9 cellular contexts compared by ENCODE assay signal in genomic region chr6:80605165-80605989, GRCh38.
DNase-seq lines count a peak whose midpoint lies in the region; ATAC-seq and TF ChIP-seq lines count a peak whose summit lies in the region.
"Had no signal": no experiment of that assay in that cellular context is flagged by ENCODE, and none has a peak within 500 bp of the region (broad histone marks: within the 10 kb centered on the region; RNA-seq: fewer than 3 reads in every experiment).

No MANE protein-coding gene starts in this region.

- H3K4me3 ChIP-seq in OCI-LY1 (ENCODE audit: low read depth, low read length, poor library complexity, severe bottlenecking): no peak overlapping the region

- TF ChIP-seq CTCF in OCI-LY1 (IDR thresholded peaks at IDR 0.05; ENCODE audit: low read length): peak; percentile 60
- peak; percentile 68 for TF ChIP-seq CTCF in endothelial cell (IDR thresholded peaks at IDR 0.05; ENCODE audit: unreplicated experiment)
- TF ChIP-seq CTCF in osteocyte (IDR thresholded peaks at IDR 0.05): peak; percentile 75

- no peaks in the 10 kb centered on the region for H3K79me2 ChIP-seq in OCI-LY1 (ENCODE audit: insufficient read depth, low read length)

- no peak overlapping the region for H2AFZ ChIP-seq in OCI-LY1 (ENCODE audit: low read length)

- H3K9me3 Mint-ChIP-seq in endothelial cell (ENCODE audit: unreplicated experiment): no peaks in the 10 kb centered on the region
- no peaks in the 10 kb centered on the region for H3K9me3 Mint-ChIP-seq in osteocyte (ENCODE audit: unreplicated experiment)
- H3K9me3 Mint-ChIP-seq: CD8-positive, alpha-beta memory T cell had no signal

- H3K27ac Mint-ChIP-seq in endothelial cell (ENCODE audit: unreplicated experiment) (no peak overlapping the region), osteocyte (ENCODE audit: unreplicated experiment) (no peak overlapping the region)
- H3K27ac Mint-ChIP-seq: CD8-positive, alpha-beta memory T cell had no signal

- H3K4me1 Mint-ChIP-seq in endothelial cell (ENCODE audit: unreplicated experiment) (no peaks in the 10 kb centered on the region), osteocyte (ENCODE audit: unreplicated experiment) (peaks cover 31% of the 10 kb centered on the region)
- H3K4me1 Mint-ChIP-seq: CD8-positive, alpha-beta memory T cell had no signal

- no peaks in the 10 kb centered on the region for H3K9me3 ChIP-seq in OCI-LY1 (ENCODE audit: low read length)

- no peak overlapping the region for H3K4me3 Mint-ChIP-seq in endothelial cell (ENCODE audit: unreplicated experiment)
- no peak overlapping the region for H3K4me3 Mint-ChIP-seq in osteocyte (ENCODE audit: unreplicated experiment)
- H3K4me3 Mint-ChIP-seq: CD8-positive, alpha-beta memory T cell had no signal

- no peaks in the 10 kb centered on the region for H3K27me3 ChIP-seq in OCI-LY1 (ENCODE audit: insufficient read depth, low read length)

- no peaks in the 10 kb centered on the region for H4K20me1 ChIP-seq in OCI-LY1 (ENCODE audit: insufficient read depth, low read length)

- no peaks in the 10 kb centered on the region for H3K4me1 ChIP-seq in OCI-LY1 (ENCODE audit: insufficient read depth, low read length, severe bottlenecking)

- H3K36me3 ChIP-seq in OCI-LY1 (ENCODE audit: insufficient read depth, low read length): no peaks in the 10 kb centered on the region

- peak; percentile 66 for ATAC-seq in HG02870 (IDR thresholded peaks at IDR 0.05; ENCODE audit: unreplicated experiment)

- no peaks in the 10 kb centered on the region for H3K36me3 Mint-ChIP-seq in endothelial cell (ENCODE audit: low read depth, unreplicated experiment)
- H3K36me3 Mint-ChIP-seq in osteocyte (ENCODE audit: unreplicated experiment): no peaks in the 10 kb centered on the region
- H3K36me3 Mint-ChIP-seq: CD8-positive, alpha-beta memory T cell had no signal

- no peak overlapping the region for H3K9ac ChIP-seq in OCI-LY1 (ENCODE audit: low read length)

- no peaks in the 10 kb centered on the region for H3F3A ChIP-seq in OCI-LY1 (ENCODE audit: insufficient read depth, low read length)

- no peak overlapping the region for H3K4me2 ChIP-seq in OCI-LY1 (ENCODE audit: low read length)

- no peaks in the 10 kb centered on the region for H3K9me2 ChIP-seq in OCI-LY1 (ENCODE audit: low read depth, low read length)

- peak; percentile 13 to 67 (median 37) for DNase-seq in NCI-H1417 (lab: John Stamatoyannopoulos, UW)
- no peak for DNase-seq in NCI-H1417 treated with DMSO at 0.1 percent for 48 hours (lab: John Stamatoyannopoulos, UW)
- DNase-seq in endothelial cell (ENCODE audit: low spot score): peak; percentile 28
- no peak for DNase-seq in osteocyte (ENCODE audit: extremely low spot score, unreplicated experiment)
- DNase-seq in epidermal melanocyte (ENCODE audit: insufficient read length, low spot score): no peak
- DNase-seq in GM19238 (ENCODE audit: insufficient read length, low spot score): no peak

- H3K27ac ChIP-seq in OCI-LY1 (ENCODE audit: low read depth, low read length, poor library complexity, severe bottlenecking): no peak overlapping the region

- no peaks in the 10 kb centered on the region for H3K27me3 Mint-ChIP-seq in endothelial cell (ENCODE audit: unreplicated experiment)
- H3K27me3 Mint-ChIP-seq in osteocyte (ENCODE audit: unreplicated experiment): peaks cover 21% of the 10 kb centered on the region
- H3K27me3 Mint-ChIP-seq: CD8-positive, alpha-beta memory T cell had no signal

Comparison
In these comparisons a context has a peak if more than half of its experiments do, and no peak if none do; other contexts are left out.
1. DNase-seq: peak in NCI-H1417 (3 of 3) and endothelial cell (single experiment); none in NCI-H1417 treated with DMSO at 0.1 percent for 48 hours (single experiment), osteocyte (single experiment), epidermal melanocyte (single experiment) and GM19238 (single experiment).
2. Peak in every context shown above with its lines, with median percentiles within 50 percentile points of each other: CTCF ChIP-seq.